ENCODE assay signal across 32 cellular contexts in genomic region chr22:50521710-50522109, GRCh38. TPM values are rescaled to one million over a fixed set of nuclear protein-coding genes. Genes with fewer than 3 reads are reported as not detected.
"Had no signal": no experiment of that assay in that cellular context is flagged by ENCODE, and none has a peak within 500 bp of the region (broad histone marks: within the 10 kb centered on the region; RNA-seq: fewer than 3 reads in every experiment).

No MANE protein-coding gene starts in this region.

- H3K4me2 ChIP-seq: smooth muscle cell had no signal

- H3K9me3 ChIP-seq: colonic mucosa, gastrocnemius medialis, left ventricle myocardium inferior, lower lobe of right lung, ovary, suprapubic skin, transverse colon, upper lobe of right lung, uterus had no signal

- ATAC-seq: esophagus mucosa; gastrocnemius medialis; left colon; lower lobe of right lung; naive thymus-derived CD8-positive, alpha-beta T cell; sciatic nerve; stimulated activated naive CD8-positive, alpha-beta T cell treated with anti-CD3 and anti-CD28 coated beads, Interleukin-15, amount 100 ng/mL, for 72 hours; upper lobe of right lung had no signal

- H3K27me3 Mint-ChIP-seq: dendritic cell treated with granulocyte-macrophage colony-stimulating factor and Interleukin-4, amounts not matched to agents 40 ng/mL and 50 ng/mL, for 4 days; naive thymus-derived CD8-positive, alpha-beta T cell; stimulated activated naive CD8-positive, alpha-beta T cell treated with anti-CD3 and anti-CD28 coated beads, Interleukin-15, amount 100 ng/mL, for 72 hours had no signal

- DNase-seq: colonic mucosa; effector CD8-positive, alpha-beta T cell; endodermal cell; foreskin fibroblast; gastrocnemius medialis; head of caudate nucleus; left colon; left ventricle myocardium inferior; lower lobe of right lung; naive thymus-derived CD8-positive, alpha-beta T cell; nephron progenitor cell; nucleus accumbens; ovary; retina; stimulated activated CD4-positive, alpha-beta T cell treated with anti-CD3 and anti-CD28 coated beads, Interleukin-12 subunit alpha, Interleukin-12 subunit beta, amount 100 ng/mL, for 4 hours; stimulated activated CD4-positive, alpha-beta T cell treated with anti-CD3 and anti-CD28 coated beads, Interleukin-1b, Interleukin-23, amount 100 ng/mL, for 48 hours; stimulated activated CD4-positive, alpha-beta T cell treated with anti-CD3 and anti-CD28 coated beads, Interleukin-4, amount 100 ng/mL, for 1 hour; stimulated activated CD8-positive, alpha-beta memory T cell treated with anti-CD3 and anti-CD28 coated beads, Interleukin-4, amount 100 ng/mL, for 48 hours; stimulated activated naive CD4-positive, alpha-beta T cell; stimulated activated naive CD8-positive, alpha-beta T cell treated with anti-CD3 and anti-CD28 coated beads, Interleukin-15, amount 100 ng/mL, for 72 hours; transverse colon; upper lobe of right lung; uterus had no signal

- H3K27ac ChIP-seq: colonic mucosa, epithelial cell of prostate, gastrocnemius medialis, left ventricle myocardium inferior, lower lobe of right lung, ovary, suprapubic skin, transverse colon, upper lobe of right lung, uterus had no signal

- H3K36me3 ChIP-seq: ovary, uterus had no signal

- H3K27me3 ChIP-seq: colonic mucosa, gastrocnemius medialis, ovary, suprapubic skin, transverse colon, upper lobe of right lung, uterus had no signal

- H3K4me3 Mint-ChIP-seq: dendritic cell treated with granulocyte-macrophage colony-stimulating factor and Interleukin-4, amounts not matched to agents 40 ng/mL and 50 ng/mL, for 4 days; endodermal cell; nephron progenitor cell had no signal

- H3K9me3 Mint-ChIP-seq: dendritic cell treated with granulocyte-macrophage colony-stimulating factor and Interleukin-4, amounts not matched to agents 40 ng/mL and 50 ng/mL, for 4 days; endodermal cell; naive thymus-derived CD8-positive, alpha-beta T cell; nephron progenitor cell; stimulated activated naive CD8-positive, alpha-beta T cell treated with anti-CD3 and anti-CD28 coated beads, Interleukin-15, amount 100 ng/mL, for 72 hours had no signal

- H3K4me3 ChIP-seq: colonic mucosa, gastrocnemius medialis, left ventricle myocardium inferior, lower lobe of right lung, ovary, smooth muscle cell, suprapubic skin, transverse colon, upper lobe of right lung, uterus had no signal

- H3K27ac Mint-ChIP-seq: dendritic cell treated with granulocyte-macrophage colony-stimulating factor and Interleukin-4, amounts not matched to agents 40 ng/mL and 50 ng/mL, for 4 days; endodermal cell; nephron progenitor cell had no signal

- H3K4me1 ChIP-seq: uterus had no signal

RNA-seq across cellular contexts. Expression of gene SCO2, which starts 3.7 kb away (rescaled TPM):
- total RNA-seq: left ventricle myocardium inferior had no signal

RNA-seq across cellular contexts. Expression of gene KLHDC7B, which starts 24.0 kb away (rescaled TPM):
- total RNA-seq: endodermal cell, gastrocnemius medialis, glomerular endothelial cell, left ventricle myocardium inferior, myocyte, pulmonary artery endothelial cell, uterus had no signal
